10 cellular contexts compared by ENCODE assay signal in the genomic region with DNA sequence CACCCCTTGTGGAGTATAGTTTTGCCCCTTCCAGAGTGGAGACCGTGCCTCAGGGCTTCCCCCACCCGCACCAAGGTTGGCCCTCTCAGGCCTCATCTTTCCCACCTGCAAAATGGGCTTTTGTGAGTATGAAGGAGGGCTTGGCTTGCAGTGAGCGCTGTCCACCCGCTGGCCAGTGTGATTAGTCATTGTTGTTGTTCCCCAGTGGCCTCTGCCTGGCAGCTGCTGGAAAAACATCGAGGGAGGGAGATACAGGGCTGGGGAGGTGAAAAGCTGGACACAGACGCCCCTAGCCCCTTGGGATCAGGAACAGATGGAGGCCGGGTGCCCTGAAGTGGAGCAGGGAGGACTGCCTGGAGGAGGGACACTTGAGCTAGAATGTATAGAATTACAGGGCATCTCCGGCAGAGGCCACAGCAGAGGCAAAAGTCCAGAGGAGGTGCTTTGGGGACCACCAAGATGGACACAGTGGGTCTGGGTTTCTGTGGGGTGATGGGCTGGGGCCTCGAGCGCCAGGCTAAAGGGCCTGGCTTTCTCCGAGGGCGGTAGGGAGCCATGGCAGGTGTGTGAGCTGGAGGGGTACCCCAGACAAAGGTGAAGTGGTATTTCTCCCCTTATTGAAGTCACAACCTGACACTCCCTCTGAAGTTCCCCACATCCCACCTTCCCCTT. TPM values are rescaled to one million over a fixed set of nuclear protein-coding genes. Genes with fewer than 3 reads are reported as not detected.
DNase-seq lines count a peak whose midpoint lies in the region; ATAC-seq and FAIRE-seq lines count a peak whose summit lies in the region.
"Had no signal": no experiment of that assay in that cellular context is flagged by ENCODE, and none has a peak within 500 bp of the region (broad histone marks: within the 10 kb centered on the region; RNA-seq: fewer than 3 reads in every experiment).

No MANE protein-coding gene starts in this region.

- FAIRE-seq in urothelium cell line (lab: Jason Lieb, UNC), result no peak
- FAIRE-seq: bronchial epithelial cell had no signal

- H3K27me3 Mint-ChIP-seq in activated CD8-positive, alpha-beta memory T cell treated with anti-CD3 and anti-CD28 coated beads, Interleukin-2, amount 10 ng/mL, durations not matched to agents 7 days and 5 days, result no peaks in the 10 kb centered on the region

- H3K27me3 ChIP-seq in adipocyte (replicated peaks; ENCODE audit: control insufficient read depth, insufficient read depth, low read length) (no peaks in the 10 kb centered on the region), trophoblast cell (ENCODE audit: insufficient read depth, low read length) (no peaks in the 10 kb centered on the region)

- CTCF ChIA-PET in activated CD8-positive, alpha-beta memory T cell treated with anti-CD3 and anti-CD28 coated beads, Interleukin-2, amount 10 ng/mL, durations not matched to agents 7 days and 5 days (lab: Charles Lee), result interaction anchor here (0.7 to 8.0 kb wide), 10 partner anchors 9 to 162 kb away, joined by 3 to 67 read pairs (median 4); partner anchors contain the start of gene PIK3R2

- no peaks in the 10 kb centered on the region for H3K79me1 ChIP-seq in trophoblast cell (ENCODE audit: low read length)

- H4K8ac ChIP-seq in trophoblast cell (ENCODE audit: low read depth, low read length), result no peak overlapping the region

- H2BK120ac ChIP-seq in trophoblast cell (ENCODE audit: insufficient read depth, low read length, poor library complexity), result no peak overlapping the region

- H3K36me3 Mint-ChIP-seq in activated CD8-positive, alpha-beta memory T cell treated with anti-CD3 and anti-CD28 coated beads, Interleukin-2, amount 10 ng/mL, durations not matched to agents 7 days and 5 days, result no peaks in the 10 kb centered on the region

- no peak overlapping the region for H4K91ac ChIP-seq in trophoblast cell (ENCODE audit: low read depth, low read length)

- H3K18ac ChIP-seq in trophoblast cell (ENCODE audit: low read length), result no peak overlapping the region

- peak overlapping the region; percentile 93 for H3K27ac Mint-ChIP-seq in activated CD8-positive, alpha-beta memory T cell treated with anti-CD3 and anti-CD28 coated beads, Interleukin-2, amount 10 ng/mL, durations not matched to agents 7 days and 5 days

- no peak overlapping the region for H3K23ac ChIP-seq in trophoblast cell (ENCODE audit: low read length)

- H3K4ac ChIP-seq in trophoblast cell (ENCODE audit: low read depth, low read length), result no peak overlapping the region

- H2AK5ac ChIP-seq in trophoblast cell (ENCODE audit: low read length), result no peak overlapping the region

- H3K4me3 Mint-ChIP-seq in activated CD8-positive, alpha-beta memory T cell treated with anti-CD3 and anti-CD28 coated beads, Interleukin-2, amount 10 ng/mL, durations not matched to agents 7 days and 5 days, result peak overlapping the region; percentile 43

- H3K36me3 ChIP-seq in adipocyte (ENCODE audit: control insufficient read depth, insufficient read depth, low read length, severe bottlenecking) (no peaks in the 10 kb centered on the region), trophoblast cell (ENCODE audit: control insufficient read depth in 1 of 2, insufficient read depth in 2 of 2, low read length in 2 of 2) (no peaks in the 10 kb centered on the region)
- H3K36me3 ChIP-seq: prostate gland had no signal

- H4K12ac ChIP-seq in trophoblast cell (ENCODE audit: low read depth, low read length), result no peak overlapping the region

- H2BK12ac ChIP-seq in trophoblast cell (ENCODE audit: low read length), result no peak overlapping the region

- H3K9me3 Mint-ChIP-seq in activated CD8-positive, alpha-beta memory T cell treated with anti-CD3 and anti-CD28 coated beads, Interleukin-2, amount 10 ng/mL, durations not matched to agents 7 days and 5 days (ENCODE audit: low read depth), result no peaks in the 10 kb centered on the region

- H2AFZ ChIP-seq in trophoblast cell (ENCODE audit: insufficient read depth, low read length, poor library complexity), result no peak overlapping the region

- H3K9me3 ChIP-seq in adipocyte (ENCODE audit: control insufficient read depth, low read length), result no peaks in the 10 kb centered on the region
- no peaks in the 10 kb centered on the region for H3K9me3 ChIP-seq in trophoblast cell (ENCODE audit: insufficient read depth, low read depth, low read length)
- H3K9me3 ChIP-seq: prostate gland had no signal

- H3K4me2 ChIP-seq in trophoblast cell (ENCODE audit: low read length), result no peak overlapping the region

- H3K4me3 ChIP-seq in adipocyte (ENCODE audit: low read length), result no peak overlapping the region
- no peak overlapping the region for H3K4me3 ChIP-seq in trophoblast cell (ENCODE audit: low read depth, low read length)
- H3K4me3 ChIP-seq: prostate gland had no signal

- H3K79me2 ChIP-seq in trophoblast cell (ENCODE audit: control insufficient read depth, insufficient read depth, low read length, poor library complexity), result no peaks in the 10 kb centered on the region

- peaks cover 64% of the 10 kb centered on the region for H3K4me1 Mint-ChIP-seq in activated CD8-positive, alpha-beta memory T cell treated with anti-CD3 and anti-CD28 coated beads, Interleukin-2, amount 10 ng/mL, durations not matched to agents 7 days and 5 days

- H3K4me1 ChIP-seq in adipocyte (ENCODE audit: control insufficient read depth, insufficient read depth, low read length), result peaks cover 13% of the 10 kb centered on the region
- no peaks in the 10 kb centered on the region for H3K4me1 ChIP-seq in trophoblast cell (ENCODE audit: control insufficient read depth in 1 of 2, insufficient read depth in 2 of 2, low read length in 2 of 2)
- H3K4me1 ChIP-seq: prostate gland had no signal

- no CpG with 5 or more reads among the region's 12 CpGs for WGBS in trophoblast cell (ENCODE audit: extremely low coverage, insufficient coverage, insufficient read length)

- H3K14ac ChIP-seq in trophoblast cell (ENCODE audit: low read length), result no peak overlapping the region

- ATAC-seq in activated CD8-positive, alpha-beta memory T cell treated with anti-CD3 and anti-CD28 coated beads, Interleukin-2, amount 10 ng/mL, durations not matched to agents 7 days and 5 days, result no peak
- no peak for ATAC-seq in GM19463 (IDR thresholded peaks at IDR 0.05; ENCODE audit: unreplicated experiment)

- peak overlapping the region; percentile 99 for H3K27ac ChIP-seq in substantia nigra (ENCODE audit: low read depth, low read length, poor library complexity, severe bottlenecking)
- H3K27ac ChIP-seq in trophoblast cell (ENCODE audit: low read depth, low read length), result no peak overlapping the region
- H3K27ac ChIP-seq: prostate gland had no signal

- no peak for DNase-seq in activated CD8-positive, alpha-beta memory T cell treated with anti-CD3 and anti-CD28 coated beads, Interleukin-2, amount 10 ng/mL, durations not matched to agents 7 days and 5 days
- no peak for DNase-seq in activated CD8-positive, alpha-beta memory T cell treated with anti-CD3 and anti-CD28 coated beads, Interleukin-2, amount 50 U/mL, for 4 hours
- DNase-seq in adipocyte (ENCODE audit: low read depth) (peak; percentile 21), hepatic stellate cell (ENCODE audit: low spot score) (peak; percentile 60), substantia nigra (lab: John Stamatoyannopoulos, UW) (peak in 14 of 49 donors; percentile 8 to 47 (median 20)), trophoblast cell (no peak), urothelium cell line (ENCODE audit: low spot score) (no peak)

- no peak overlapping the region for H2BK5ac ChIP-seq in trophoblast cell (ENCODE audit: low read depth, low read length, poor library complexity)

- H3K9ac ChIP-seq in adipocyte (ENCODE audit: low read length), result no peak overlapping the region
- H3K9ac ChIP-seq in trophoblast cell (ENCODE audit: low read length), result no peak overlapping the region

RNA-seq across cellular contexts. Expression of gene IL12RB1, which starts 3.9 kb away (rescaled TPM):
- 10 to 100 TPM; 69.9 to 76.2 TPM for total RNA-seq in activated CD8-positive, alpha-beta memory T cell treated with anti-CD3 and anti-CD28 coated beads, Interleukin-2, amount 10 ng/mL, durations not matched to agents 7 days and 5 days
- not detected in 2 replicates for polyA plus RNA-seq in trophoblast cell (2013)

RNA-seq across cellular contexts. Expression of gene MAST3, which starts 6.9 kb away (rescaled TPM):
- total RNA-seq in activated CD8-positive, alpha-beta memory T cell treated with anti-CD3 and anti-CD28 coated beads, Interleukin-2, amount 10 ng/mL, durations not matched to agents 7 days and 5 days, result 10 to 100 TPM; 25.7 to 34.1 TPM
- polyA plus RNA-seq in trophoblast cell (2013), result 2.3 TPM in 2 replicates

Comparison
In these comparisons a context has a peak if more than half of its experiments do, and no peak if none do; other contexts are left out.
1. DNase-seq: peak in adipocyte (single experiment) and hepatic stellate cell (single experiment); none in activated CD8-positive, alpha-beta memory T cell treated with anti-CD3 and anti-CD28 coated beads, Interleukin-2, amount 10 ng/mL, durations not matched to agents 7 days and 5 days (single experiment), activated CD8-positive, alpha-beta memory T cell treated with anti-CD3 and anti-CD28 coated beads, Interleukin-2, amount 50 U/mL, for 4 hours (single experiment), trophoblast cell (0 of 2) and urothelium cell line (single experiment).